ENCODE assay signal across 8 cellular contexts in the genomic region with DNA sequence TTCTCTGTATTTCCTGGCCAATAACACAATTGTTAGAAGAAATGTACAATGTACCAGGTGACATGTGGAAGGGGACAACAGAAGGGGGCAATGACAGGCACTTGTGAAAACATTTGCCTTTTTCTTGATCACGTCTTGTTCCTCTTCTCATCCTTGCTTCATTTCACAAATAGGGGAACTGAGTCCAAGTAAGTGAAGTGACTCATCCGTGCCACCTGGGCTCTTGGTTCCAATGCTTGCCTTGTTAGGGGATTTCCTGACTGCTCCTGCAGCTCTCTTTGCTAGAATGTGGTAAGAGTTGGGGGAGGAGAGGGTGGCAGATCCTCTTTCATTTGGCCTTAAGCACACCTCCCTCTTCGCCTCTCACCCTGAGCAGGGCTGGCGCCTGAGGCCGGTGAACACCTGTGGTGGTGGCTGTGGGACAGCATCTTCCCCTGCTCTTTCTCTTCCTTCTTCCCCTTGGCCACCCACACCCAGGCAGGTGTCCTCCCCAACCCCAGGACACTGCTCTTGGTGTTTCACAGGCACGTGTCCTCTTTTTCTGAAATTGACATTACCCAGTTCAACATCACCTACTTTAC. TPM values are rescaled to one million over a fixed set of nuclear protein-coding genes. Genes with fewer than 3 reads are reported as not detected.
DNase-seq lines count a peak whose midpoint lies in the region; ATAC-seq and TF ChIP-seq lines count a peak whose summit lies in the region.

No MANE protein-coding gene starts in this region.

- no peak overlapping the region for H3K4me2 ChIP-seq in mammary epithelial cell (ENCODE audit: insufficient read depth, low read depth, low read length)

- CTCF ChIA-PET in mammary epithelial cell (lab: Charles Lee; ENCODE audit: low non-redundant PET): interaction anchor here (0.6 kb wide), 1 partner anchor 18 kb away, joined by 3 read pairs; no protein-coding TSS in a partner anchor

- no peaks in the 10 kb centered on the region for H3K79me2 ChIP-seq in mammary epithelial cell (ENCODE audit: insufficient read depth, low read length)

- ATAC-seq in GM19023 (IDR thresholded peaks at IDR 0.05; ENCODE audit: unreplicated experiment): peak; percentile 86
- peak; percentile 83 for ATAC-seq in HG03045 (IDR thresholded peaks at IDR 0.05; ENCODE audit: unreplicated experiment)
- no peak for ATAC-seq in heart right ventricle

- dilution Hi-C loops in mammary epithelial cell (cut with HindIII; ENCODE audit: low sequenced_read_pairs): no loop called here

- no peak overlapping the region for H3K9ac ChIP-seq in mammary epithelial cell (ENCODE audit: insufficient read depth, low read length)

- in situ Hi-C loops in mammary epithelial cell (cut with MboI; ENCODE audit: low sequenced_read_pairs in 2 of 2): no loop called here

- DNase-seq in mammary epithelial cell: peak; percentile 67
- DNase-seq in stimulated activated CD8-positive, alpha-beta memory T cell treated with anti-CD3 and anti-CD28 coated beads, Interleukin-2, amount 100 ng/mL, for 48 hours (ENCODE audit: low read depth in 2 of 2): peak; percentile 13 to 23
- DNase-seq in NCI-H187 (lab: John Stamatoyannopoulos, UW): no peak
- DNase-seq in heart right ventricle: no peak
- DNase-seq in cerebellar cortex (ENCODE audit: low spot score): no peak

- H3K4me3 ChIP-seq in mammary epithelial cell (replicated peaks in 1 of 3; ENCODE audit: insufficient read depth in 1 of 3, low read depth in 2 of 3, low read length in 3 of 3): no peak overlapping the region
- H3K4me3 ChIP-seq in heart right ventricle: no peak overlapping the region

- H3K27me3 ChIP-seq in mammary epithelial cell (ENCODE audit: insufficient read depth, low read length) (no peaks in the 10 kb centered on the region), heart right ventricle (peaks cover 0 to 11% (median 0%) of the 10 kb centered on the region in 7 donors)

- intact Hi-C loops in mammary epithelial cell (cut with micrococcal nuclease) (no loop called here), heart right ventricle (cut with DNase I) (no loop called here)

- no TSS peak for BruUV-seq in mammary epithelial cell (replicated peaks; lab: Mats Ljungman, UMichigan)

- H3K27ac ChIP-seq in mammary epithelial cell (ENCODE audit: insufficient read depth, low read depth, low read length) (no peak overlapping the region), heart right ventricle (no peak overlapping the region)

- 81% methylated on average over 6 of the region's 6 CpGs for WGBS in mammary epithelial cell (ENCODE audit: low coverage, missing lambda C conversion rate)
- 83 to 88% methylated on average over 6 of the region's 6 CpGs for WGBS in heart right ventricle, 2 donors

- H3K4me1 ChIP-seq in mammary epithelial cell (ENCODE audit: insufficient read depth, low read length): peaks cover 4% of the 10 kb centered on the region
- peaks cover 0 to 26% (median 0%) of the 10 kb centered on the region in 9 donors for H3K4me1 ChIP-seq in heart right ventricle

- peak; percentile 55 for TF ChIP-seq POLR2A in Raji (IDR thresholded peaks at IDR 0.05; ENCODE audit: insufficient read depth, low read depth, low read length)

- TF ChIP-seq CTCF in mammary epithelial cell (conservative IDR thresholded peaks at IDR 0.05 in 1 of 2, IDR thresholded peaks at IDR 0.05 in 1 of 2; ENCODE audit: extremely low read depth in 1 of 2, insufficient read depth in 1 of 2, low read depth in 1 of 2, low read length in 2 of 2) (no peak), heart right ventricle (IDR thresholded peaks at IDR 0.05) (no peak)

- H3K36me3 ChIP-seq in mammary epithelial cell (ENCODE audit: insufficient read depth, low read length): no peaks in the 10 kb centered on the region
- H3K36me3 ChIP-seq in heart right ventricle: no peaks in the 10 kb centered on the region

- no peaks in the 10 kb centered on the region for H4K20me1 ChIP-seq in mammary epithelial cell (ENCODE audit: insufficient read depth, low read length)

- H2AFZ ChIP-seq in mammary epithelial cell (ENCODE audit: low read depth, low read length): no peak overlapping the region

- H3K9me3 ChIP-seq in mammary epithelial cell (replicated peaks; ENCODE audit: insufficient read depth, low read length): no peaks in the 10 kb centered on the region
- H3K9me3 ChIP-seq in heart right ventricle: no peaks in the 10 kb centered on the region

RNA-seq across cellular contexts. Expression of a gene that starts 2.2 kb away (rescaled TPM):
- total RNA-seq in mammary epithelial cell: not detected
- not detected for polyA plus RNA-seq in mammary epithelial cell
- not detected for polyA minus RNA-seq in mammary epithelial cell
- total RNA-seq in heart right ventricle: 1 to 10 TPM in 1 of 10 donors, not detected in 9; 1.2 TPM
- polyA plus RNA-seq in heart right ventricle: under 1 TPM in 1 of 2 donors, not detected in 1; 0.22 TPM

RNA-seq across cellular contexts. Expression of a gene that starts 27.1 kb away (rescaled TPM):
- total RNA-seq in mammary epithelial cell: under 1 TPM; 0.17 to 0.61 TPM
- polyA plus RNA-seq in mammary epithelial cell: 1.0 TPM
- polyA minus RNA-seq in mammary epithelial cell: not detected
- not detected for total RNA-seq in heart right ventricle
- polyA plus RNA-seq in heart right ventricle: under 1 TPM in 1 of 2 donors, not detected in 1; 0.01 TPM

RNA-seq across cellular contexts. Expression of a gene that starts 47.5 kb away (rescaled TPM):
- total RNA-seq in mammary epithelial cell (10 to 100 TPM; 23.5 to 25.8 TPM), heart right ventricle (1 to 10 TPM in 8 of 10 donors, under 1 TPM in 2; 0.49 to 4.0 (median 1.4) TPM)
- polyA plus RNA-seq in mammary epithelial cell (47.9 TPM), heart right ventricle (1 to 10 TPM in 1 of 2 donors, under 1 TPM in 1; 0.74 to 1.1 TPM)
- polyA minus RNA-seq in mammary epithelial cell: 14.8 TPM

Comparison
In these comparisons a context has a peak if more than half of its experiments do, and no peak if none do; other contexts are left out.
1. ATAC-seq: peak in GM19023 (single experiment) and HG03045 (single experiment); none in heart right ventricle (0 of 8).
2. DNase-seq: peak in mammary epithelial cell (single experiment) and stimulated activated CD8-positive, alpha-beta memory T cell treated with anti-CD3 and anti-CD28 coated beads, Interleukin-2, amount 100 ng/mL, for 48 hours (2 of 2); none in NCI-H187 (0 of 2), heart right ventricle (0 of 2) and cerebellar cortex (single experiment).
3. RNA of a gene that starts 47.5 kb away (total RNA-seq): 23.5 to 25.8 TPM in mammary epithelial cell; 0.49 to 4.0 TPM in heart right ventricle; every median in the first group is over 4 times any median in the second.